ENCODE assay signal across 8 cellular contexts in genomic region chr1:235867903-235868469, GRCh38. TPM values are rescaled to one million over a fixed set of nuclear protein-coding genes. Genes with fewer than 3 reads are reported as not detected.
DNase-seq lines count a peak whose midpoint lies in the region; ATAC-seq and TF ChIP-seq lines count a peak whose summit lies in the region.

No MANE protein-coding gene starts in this region.

- H3K4ac ChIP-seq in mesendoderm (ENCODE audit: low read depth, low read length) = no peak overlapping the region

- POLR2A ChIA-PET in RWPE1 (lab: Yijun Ruan, JAX; ENCODE audit: low non-redundant PET) = no interaction called here

- H3K4me2 ChIP-seq in DOHH2 (ENCODE audit: low read length) (peak overlapping the region; percentile 100), mesendoderm (ENCODE audit: low read length) (no peak overlapping the region)

- peaks cover 7% of the 10 kb centered on the region for H3K79me2 ChIP-seq in DOHH2 (ENCODE audit: control insufficient read depth, low read length)
- H3K79me2 ChIP-seq in mesendoderm (ENCODE audit: control insufficient read depth, insufficient read depth, low read length) = no peaks in the 10 kb centered on the region

- no peak overlapping the region for H3K56ac ChIP-seq in mesendoderm (ENCODE audit: low read length)

- H3K9me2 ChIP-seq in DOHH2 (replicated peaks; ENCODE audit: control insufficient read depth, low read length) = no peaks in the 10 kb centered on the region

- no peak overlapping the region for H4K8ac ChIP-seq in mesendoderm (ENCODE audit: low read depth, low read length)

- no peak overlapping the region for H2BK15ac ChIP-seq in mesendoderm (replicated peaks; ENCODE audit: low read depth)

- peak; percentile 35 for ATAC-seq in GM21786 (IDR thresholded peaks at IDR 0.05; ENCODE audit: unreplicated experiment)

- CTCF ChIA-PET in RWPE1 (lab: Yijun Ruan, JAX) = interaction anchor here (0.6 to 4.9 kb wide), 3 partner anchors 62 to 171 kb away, joined by 3 to 35 read pairs (median 4); no protein-coding TSS in a partner anchor

- no peak overlapping the region for H3K23ac ChIP-seq in mesendoderm (ENCODE audit: low read length)

- WGBS in mesendoderm (ENCODE audit: extremely low coverage, insufficient coverage, low lambda C conversion rate) = 100% methylated on average over 1 of the region's 9 CpGs

- no peaks in the 10 kb centered on the region for H3K9me3 ChIP-seq in DOHH2 (ENCODE audit: control insufficient read depth, insufficient read depth, low read length)
- no peaks in the 10 kb centered on the region for H3K9me3 ChIP-seq in skeletal muscle tissue (ENCODE audit: control insufficient read depth in 3 of 3, low read length in 3 of 3)

- H3K27me3 ChIP-seq in DOHH2 (ENCODE audit: control insufficient read depth, low read length) (peaks cover 2% of the 10 kb centered on the region; the same call in 1 of the 2 replicates), skeletal muscle tissue (ENCODE audit: control insufficient read depth in 3 of 3, insufficient read depth in 3 of 3, low read length in 3 of 3) (no peaks in the 10 kb centered on the region), mesendoderm (ENCODE audit: insufficient read depth, low read length, poor library complexity) (peaks cover 2% of the 10 kb centered on the region)

- H4K5ac ChIP-seq in mesendoderm (ENCODE audit: low read length) = no peak overlapping the region

- H3K9ac ChIP-seq in skeletal muscle tissue (ENCODE audit: low read depth in 1 of 3, low read length in 3 of 3) = peak overlapping the region in 2 of 3 donors; percentile 76 to 91
- H3K9ac ChIP-seq in mesendoderm (ENCODE audit: low read length) = no peak overlapping the region

- H3K4me3 ChIP-seq in DOHH2 (ENCODE audit: low read length) = peak overlapping the region; percentile 86
- peak overlapping the region in 1 of 3 donors; percentile 90 for H3K4me3 ChIP-seq in skeletal muscle tissue (ENCODE audit: low read length in 3 of 3)
- H3K4me3 ChIP-seq in mesendoderm (ENCODE audit: low read length) = no peak overlapping the region

- peak overlapping the region; percentile 78 for H3K27ac ChIP-seq in DOHH2 (ENCODE audit: low read depth, low read length)
- peak overlapping the region; percentile 90 for H3K27ac ChIP-seq in RWPE1
- peak overlapping the region; percentile 86 for H3K27ac ChIP-seq in skeletal muscle tissue (ENCODE audit: low read depth, low read length)
- H3K27ac ChIP-seq in mesendoderm (ENCODE audit: low read depth, low read length) = no peak overlapping the region

- no peak overlapping the region for H2AK5ac ChIP-seq in mesendoderm (ENCODE audit: low read length)

- H3K4me1 ChIP-seq in DOHH2 (ENCODE audit: control insufficient read depth, low read length) (peaks cover 27% of the 10 kb centered on the region), skeletal muscle tissue (ENCODE audit: control insufficient read depth in 3 of 3, insufficient read depth in 3 of 3, low read length in 3 of 3) (peaks cover 10 to 24% (median 12%) of the 10 kb centered on the region in 3 donors), mesendoderm (ENCODE audit: control insufficient read depth, low read depth, low read length) (no peaks in the 10 kb centered on the region)

- no peak overlapping the region for H3K18ac ChIP-seq in mesendoderm (ENCODE audit: low read length)

- no peaks in the 10 kb centered on the region for H4K20me1 ChIP-seq in DOHH2 (ENCODE audit: control insufficient read depth, insufficient read depth, low read depth, low read length)

- peaks cover 16% of the 10 kb centered on the region for H3F3A ChIP-seq in DOHH2 (ENCODE audit: control insufficient read depth, insufficient read depth)

- TF ChIP-seq CTCF in DOHH2 (IDR thresholded peaks at IDR 0.05; ENCODE audit: low read depth, low read length, poor library complexity, severe bottlenecking) (no peak), RWPE1 (conservative IDR thresholded peaks at IDR 0.05; ENCODE audit: low read depth) (no peak)

- no peaks in the 10 kb centered on the region for H3K36me3 ChIP-seq in DOHH2 (ENCODE audit: control insufficient read depth, low read length)
- no peaks in the 10 kb centered on the region for H3K36me3 ChIP-seq in skeletal muscle tissue (ENCODE audit: control insufficient read depth in 3 of 3, insufficient read depth in 3 of 3, low read length in 3 of 3)
- no peaks in the 10 kb centered on the region for H3K36me3 ChIP-seq in mesendoderm (ENCODE audit: control insufficient read depth, insufficient read depth, low read length)

- H3K79me1 ChIP-seq in mesendoderm (ENCODE audit: low read length) = no peaks in the 10 kb centered on the region

- DNase-seq in RWPE1 (ENCODE audit: low spot score) = no peak
- peak; percentile 54 for DNase-seq in effector CD4-positive, alpha-beta T cell
- DNase-seq in NCI-H2029 treated with DMSO at 0.1 percent for 48 hours (lab: John Stamatoyannopoulos, UW) = no peak
- DNase-seq in mesendoderm = no peak
- no peak for DNase-seq in mesenteric fat pad (ENCODE audit: low spot score)

- no peak overlapping the region for H2BK5ac ChIP-seq in mesendoderm (ENCODE audit: low read length)

- H2BK120ac ChIP-seq in mesendoderm (ENCODE audit: low read depth, low read length) = no peak overlapping the region

RNA-seq across cellular contexts. Expression of gene LYST, which starts 1.3 kb away (rescaled TPM):
- total RNA-seq in skeletal muscle tissue (24.5 TPM), mesenteric fat pad (38.5 TPM)
- 0.17 TPM for polyA plus RNA-seq in mesendoderm (2013, experiment 1 of 2)
- polyA plus RNA-seq in mesendoderm (2013, experiment 2 of 2) = 0.20 TPM
